ENCODE assay signal across 1 cellular context in genomic region chr2:191620144-191620543, GRCh38.
TF ChIP-seq lines count a peak whose summit lies in the region.

No MANE protein-coding gene starts in this region.

TF ChIP-seq in K562, 482 proteins besides CTCF, POLR2A, EP300 and RAD21 (continued from another document):
- TF ChIP-seq, protein P1, sequence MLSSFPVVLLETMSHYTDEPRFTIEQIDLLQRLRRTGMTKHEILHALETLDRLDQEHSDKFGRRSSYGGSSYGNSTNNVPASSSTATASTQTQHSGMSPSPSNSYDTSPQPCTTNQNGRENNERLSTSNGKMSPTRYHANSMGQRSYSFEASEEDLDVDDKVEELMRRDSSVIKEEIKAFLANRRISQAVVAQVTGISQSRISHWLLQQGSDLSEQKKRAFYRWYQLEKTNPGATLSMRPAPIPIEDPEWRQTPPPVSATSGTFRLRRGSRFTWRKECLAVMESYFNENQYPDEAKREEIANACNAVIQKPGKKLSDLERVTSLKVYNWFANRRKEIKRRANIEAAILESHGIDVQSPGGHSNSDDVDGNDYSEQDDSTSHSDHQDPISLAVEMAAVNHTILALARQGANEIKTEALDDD (IDR thresholded peaks at IDR 0.05) = peak; percentile 50; the same call in 1 of the 2 replicates
- TF ChIP-seq MAFG (tag; conservative IDR thresholded peaks at IDR 0.05) (peak; percentile 64), DNMT1 (IDR thresholded peaks at IDR 0.05) (no peak), SPI1 (IDR thresholded peaks at IDR 0.05; ENCODE audit: borderline replicate concordance, low read depth, low read length) (no peak), SMARCE1 (IDR thresholded peaks at IDR 0.05) (no peak), ZBTB1 (CRISPR knock-in tag; IDR thresholded peaks at IDR 0.05; ENCODE audit: borderline replicate concordance, low read depth) (no peak), ZBTB8A (IDR thresholded peaks at IDR 0.05; ENCODE audit: partially characterized antibody) (no peak), PYGO2 (tag; IDR thresholded peaks at IDR 0.05) (no peak), DPF2 (IDR thresholded peaks at IDR 0.05) (0 out of 2 replicates have a peak, but pooled peaks have one; percentile 19), FOXP1 (CRISPR knock-in tag; IDR thresholded peaks at IDR 0.05) (no peak), ZNF316 (IDR thresholded peaks at IDR 0.05) (peak; percentile 68), C11orf30 (IDR thresholded peaks at IDR 0.05; ENCODE audit: low read depth) (peak; percentile 69), BRF1 (IDR thresholded peaks at IDR 0.05; ENCODE audit: borderline replicate concordance, extremely low read depth, insufficient read length) (no peak), KAT8 (IDR thresholded peaks at IDR 0.05; ENCODE audit: low read depth) (no peak), ZNF134 (CRISPR knock-in tag; conservative IDR thresholded peaks at IDR 0.05) (no peak), NFE2 (IDR thresholded peaks at IDR 0.05; ENCODE audit: low read depth) (peak; percentile 84)
- TF ChIP-seq, protein P2, sequence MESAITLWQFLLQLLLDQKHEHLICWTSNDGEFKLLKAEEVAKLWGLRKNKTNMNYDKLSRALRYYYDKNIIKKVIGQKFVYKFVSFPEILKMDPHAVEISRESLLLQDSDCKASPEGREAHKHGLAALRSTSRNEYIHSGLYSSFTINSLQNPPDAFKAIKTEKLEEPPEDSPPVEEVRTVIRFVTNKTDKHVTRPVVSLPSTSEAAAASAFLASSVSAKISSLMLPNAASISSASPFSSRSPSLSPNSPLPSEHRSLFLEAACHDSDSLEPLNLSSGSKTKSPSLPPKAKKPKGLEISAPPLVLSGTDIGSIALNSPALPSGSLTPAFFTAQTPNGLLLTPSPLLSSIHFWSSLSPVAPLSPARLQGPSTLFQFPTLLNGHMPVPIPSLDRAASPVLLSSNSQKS (CRISPR knock-in tag; IDR thresholded peaks at IDR 0.05) = no peak
- TF ChIP-seq, protein P3, sequence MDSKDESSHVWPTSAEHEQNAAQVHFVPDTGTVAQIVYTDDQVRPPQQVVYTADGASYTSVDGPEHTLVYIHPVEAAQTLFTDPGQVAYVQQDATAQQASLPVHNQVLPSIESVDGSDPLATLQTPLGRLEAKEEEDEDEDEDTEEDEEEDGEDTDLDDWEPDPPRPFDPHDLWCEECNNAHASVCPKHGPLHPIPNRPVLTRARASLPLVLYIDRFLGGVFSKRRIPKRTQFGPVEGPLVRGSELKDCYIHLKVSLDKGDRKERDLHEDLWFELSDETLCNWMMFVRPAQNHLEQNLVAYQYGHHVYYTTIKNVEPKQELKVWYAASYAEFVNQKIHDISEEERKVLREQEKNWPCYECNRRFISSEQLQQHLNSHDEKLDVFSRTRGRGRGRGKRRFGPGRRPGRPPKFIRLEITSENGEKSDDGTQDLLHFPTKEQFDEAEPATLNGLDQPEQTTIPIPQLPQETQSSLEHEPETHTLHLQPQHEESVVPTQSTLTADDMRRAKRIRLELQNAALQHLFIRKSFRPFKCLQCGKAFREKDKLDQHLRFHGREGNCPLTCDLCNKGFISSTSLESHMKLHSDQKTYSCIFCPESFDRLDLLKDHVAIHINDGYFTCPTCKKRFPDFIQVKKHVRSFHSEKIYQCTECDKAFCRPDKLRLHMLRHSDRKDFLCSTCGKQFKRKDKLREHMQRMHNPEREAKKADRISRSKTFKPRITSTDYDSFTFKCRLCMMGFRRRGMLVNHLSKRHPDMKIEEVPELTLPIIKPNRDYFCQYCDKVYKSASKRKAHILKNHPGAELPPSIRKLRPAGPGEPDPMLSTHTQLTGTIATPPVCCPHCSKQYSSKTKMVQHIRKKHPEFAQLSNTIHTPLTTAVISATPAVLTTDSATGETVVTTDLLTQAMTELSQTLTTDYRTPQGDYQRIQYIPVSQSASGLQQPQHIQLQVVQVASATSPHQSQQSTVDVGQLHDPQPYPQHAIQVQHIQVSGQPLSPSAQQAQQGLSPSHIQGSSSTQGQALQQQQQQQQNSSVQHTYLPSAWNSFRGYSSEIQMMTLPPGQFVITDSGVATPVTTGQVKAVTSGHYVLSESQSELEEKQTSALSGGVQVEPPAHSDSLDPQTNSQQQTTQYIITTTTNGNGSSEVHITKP (IDR thresholded peaks at IDR 0.05; ENCODE audit: partially characterized antibody) = no peak
